ENCODE assay signal across 23 cellular contexts in genomic region chr2:82735336-82735735, GRCh38.
"Had no signal": no experiment of that assay in that cellular context is flagged by ENCODE, and none has a peak within 500 bp of the region (broad histone marks: within the 10 kb centered on the region; RNA-seq: fewer than 3 reads in every experiment).

No MANE protein-coding gene starts in this region.

- H3K4me2 ChIP-seq: hepatocyte had no signal

- ATAC-seq: foreskin keratinocyte, left colon, left ventricle myocardium superior had no signal

- H3K36me3 Mint-ChIP-seq: naive B cell, type B pancreatic cell had no signal

- H3K27me3 Mint-ChIP-seq: dendritic cell treated with granulocyte-macrophage colony-stimulating factor and Interleukin-4, amounts not matched to agents 40 ng/mL and 50 ng/mL, for 4 days; naive B cell; type B pancreatic cell had no signal

- H3K27ac ChIP-seq: foreskin keratinocyte, hepatocyte, spleen, stomach, vagina had no signal

- H3K4me1 Mint-ChIP-seq: naive B cell, nephron progenitor cell had no signal

- H3K9me3 ChIP-seq: stomach, vagina had no signal

- H3K4me3 Mint-ChIP-seq: dendritic cell treated with granulocyte-macrophage colony-stimulating factor and Interleukin-4, amounts not matched to agents 40 ng/mL and 50 ng/mL, for 4 days; nephron progenitor cell; type B pancreatic cell had no signal

- H3K27ac Mint-ChIP-seq: dendritic cell treated with granulocyte-macrophage colony-stimulating factor and Interleukin-4, amounts not matched to agents 40 ng/mL and 50 ng/mL, for 4 days; nephron progenitor cell; type B pancreatic cell had no signal

- H3K9me3 Mint-ChIP-seq: nephron progenitor cell, type B pancreatic cell had no signal

- H3K36me3 ChIP-seq: spleen, stomach, vagina had no signal

- H3K79me2 ChIP-seq: hepatocyte had no signal

- FAIRE-seq: colon, endothelial cell of umbilical vein, kidney had no signal

- H3K27me3 ChIP-seq: foreskin keratinocyte, hepatocyte, spleen, stomach, vagina had no signal

- H3K4me3 ChIP-seq: hepatocyte, lung, spleen, stomach, vagina had no signal

- DNase-seq: erythroblast; foreskin keratinocyte; head of caudate nucleus; kidney; left colon; left ventricle myocardium superior; mesendoderm; naive B cell; nephron progenitor cell; spleen; stimulated activated CD4-positive, alpha-beta T cell treated with anti-CD3 and anti-CD28 coated beads, Interleukin-15, amount 100 ng/mL, for 24 hours; stimulated activated CD4-positive, alpha-beta T cell treated with anti-CD3 and anti-CD28 coated beads, Interleukin-1b, Interleukin-23, amount 100 ng/mL, for 48 hours; stimulated activated CD4-positive, alpha-beta T cell treated with anti-CD3 and anti-CD28 coated beads, Interleukin-4, amount 100 ng/mL, for 24 hours; stimulated activated naive CD4-positive, alpha-beta T cell; stomach; substantia nigra had no signal

- H3K4me1 ChIP-seq: foreskin keratinocyte, spleen, vagina had no signal

- H2AFZ ChIP-seq: hepatocyte had no signal
